1 cellular context compared by ENCODE assay signal in genomic region chr6:56370591-56371198, GRCh38.
A peak's percentile ranks its signal among the peaks of the same experiment; 100 is the strongest.
TF ChIP-seq lines count a peak whose summit lies in the region.

No MANE protein-coding gene starts in this region.

TF ChIP-seq in HepG2, 621 proteins besides CTCF, POLR2A, EP300 and RAD21 (continued from another document):
- 0 out of 2 replicates have a peak, but pooled peaks have one; percentile 5 for TF ChIP-seq ZHX1 (CRISPR knock-in tag; IDR thresholded peaks at IDR 0.05; ENCODE audit: low read depth)
- no peak for TF ChIP-seq ZBTB43 (CRISPR knock-in tag; conservative IDR thresholded peaks at IDR 0.05)
- TF ChIP-seq SP5 (CRISPR knock-in tag; IDR thresholded peaks at IDR 0.05; ENCODE audit: borderline replicate concordance, low read depth), result no peak
